ENCODE assay signal across 11 cellular contexts in genomic region chr20:4593149-4593525, GRCh38.
DNase-seq lines count a peak whose midpoint lies in the region; ATAC-seq and TF ChIP-seq lines count a peak whose summit lies in the region.
"Had no signal": no experiment of that assay in that cellular context is flagged by ENCODE, and none has a peak within 500 bp of the region (broad histone marks: within the 10 kb centered on the region; RNA-seq: fewer than 3 reads in every experiment).

No MANE protein-coding gene starts in this region.

- CTCF ChIA-PET in A673 (lab: Charles Lee) = interaction anchor here (0.6 kb wide), 1 partner anchor 668 kb away, joined by 3 read pairs; no protein-coding TSS in a partner anchor
- CTCF ChIA-PET in CD8-positive, alpha-beta memory T cell (lab: Charles Lee) = interaction anchor here (0.8 to 1.9 kb wide), 4 partner anchors 9 to 481 kb away, joined by 3 to 7 read pairs (median 6); no protein-coding TSS in a partner anchor
- CTCF ChIA-PET in activated CD8-positive, alpha-beta T cell treated with anti-CD3 and anti-CD28 coated beads, Interleukin-2, amount 10 ng/mL, durations not matched to agents 7 days and 5 days (lab: Charles Lee) = interaction anchor here (0.7 to 2.1 kb wide), 4 partner anchors 13 to 486 kb away, joined by 3 to 7 read pairs (median 5); no protein-coding TSS in a partner anchor
- CTCF ChIA-PET in naive thymus-derived CD4-positive, alpha-beta T cell (lab: Charles Lee) = interaction anchor here (2.3 kb wide), 1 partner anchor 12 kb away, joined by 6 read pairs; no protein-coding TSS in a partner anchor

- peak overlapping the region in 6 of 7 donors; percentile 69 to 86 (median 74) for H3K4me3 Mint-ChIP-seq in CD8-positive, alpha-beta memory T cell
- peak overlapping the region; percentile 66 for H3K4me3 Mint-ChIP-seq in activated CD8-positive, alpha-beta T cell treated with anti-CD3 and anti-CD28 coated beads, Interleukin-2, amount 10 ng/mL, durations not matched to agents 7 days and 5 days
- peak overlapping the region; percentile 54 to 83 (median 70) for H3K4me3 Mint-ChIP-seq in naive thymus-derived CD4-positive, alpha-beta T cell

- DNase-seq in A673 (ENCODE audit: low spot score) (no peak), sigmoid colon (no peak), DMS53 (lab: John Stamatoyannopoulos, UW) (no peak)
- DNase-seq in CD8-positive, alpha-beta memory T cell = no peak
- no peak for DNase-seq in activated CD8-positive, alpha-beta T cell treated with anti-CD3 and anti-CD28 coated beads, Interleukin-2, amount 10 ng/mL, durations not matched to agents 7 days and 5 days
- no peak for DNase-seq in naive thymus-derived CD4-positive, alpha-beta T cell
- DNase-seq in effector CD8-positive, alpha-beta T cell (lab: John Stamatoyannopoulos, UW) = no peak
- DNase-seq: NCI-H2029 treated with DMSO at 0.1 percent for 48 hours had no signal

- ATAC-seq in activated CD8-positive, alpha-beta T cell treated with anti-CD3 and anti-CD28 coated beads, Interleukin-2, amount 10 ng/mL, durations not matched to agents 7 days and 5 days = no peak
- no peak for ATAC-seq in naive thymus-derived CD4-positive, alpha-beta T cell
- no peak for ATAC-seq in GM21529 (IDR thresholded peaks at IDR 0.05; ENCODE audit: unreplicated experiment)

- TF ChIP-seq CTCF in A673 (conservative IDR thresholded peaks at IDR 0.05; ENCODE audit: low read depth, low read length) (no peak), sigmoid colon (IDR thresholded peaks at IDR 0.05) (no peak)

- H3K4me1 Mint-ChIP-seq in CD8-positive, alpha-beta memory T cell = peaks cover 5 to 16% (median 7%) of the 10 kb centered on the region in 3 donors
- peaks cover 13% of the 10 kb centered on the region for H3K4me1 Mint-ChIP-seq in activated CD8-positive, alpha-beta T cell treated with anti-CD3 and anti-CD28 coated beads, Interleukin-2, amount 10 ng/mL, durations not matched to agents 7 days and 5 days (ENCODE audit: low read depth)
- H3K4me1 Mint-ChIP-seq in naive thymus-derived CD4-positive, alpha-beta T cell = peaks cover 6 to 17% (median 8%) of the 10 kb centered on the region in 7 donors

- H3K27me3 ChIP-seq in A673 (replicated peaks; ENCODE audit: insufficient read depth, low read depth, low read length, poor library complexity) = no peaks in the 10 kb centered on the region
- no peaks in the 10 kb centered on the region for H3K27me3 ChIP-seq in CD8-positive, alpha-beta memory T cell (ENCODE audit: insufficient read depth, low read length, poor library complexity, severe bottlenecking)
- no peaks in the 10 kb centered on the region for H3K27me3 ChIP-seq in naive thymus-derived CD4-positive, alpha-beta T cell (ENCODE audit: control insufficient read depth in 2 of 2, insufficient read depth in 2 of 2, low read length in 2 of 2)
- H3K27me3 ChIP-seq in sigmoid colon = no peaks in the 10 kb centered on the region
- H3K27me3 ChIP-seq: dorsolateral prefrontal cortex had no signal

- no peak overlapping the region for H3K4me3 ChIP-seq in A673 (ENCODE audit: low read depth, low read length, poor library complexity, severe bottlenecking)
- no peak overlapping the region for H3K4me3 ChIP-seq in CD8-positive, alpha-beta memory T cell (ENCODE audit: low read length)
- H3K4me3 ChIP-seq in naive thymus-derived CD4-positive, alpha-beta T cell (ENCODE audit: low read length) = peak overlapping the region; percentile 56
- H3K4me3 ChIP-seq in sigmoid colon = no peak overlapping the region
- H3K4me3 ChIP-seq: mucosa of descending colon had no signal

- TF ChIP-seq EP300 in sigmoid colon (IDR thresholded peaks at IDR 0.05) = no peak

- POLR2A ChIA-PET in A673 (lab: Charles Lee; ENCODE audit: low non-redundant PET) = no interaction called here
- POLR2A ChIA-PET in CD8-positive, alpha-beta memory T cell (lab: Charles Lee) = no interaction called here
- POLR2A ChIA-PET in activated CD8-positive, alpha-beta T cell treated with anti-CD3 and anti-CD28 coated beads, Interleukin-2, amount 10 ng/mL, durations not matched to agents 7 days and 5 days (lab: Charles Lee) = no interaction called here
- POLR2A ChIA-PET in naive thymus-derived CD4-positive, alpha-beta T cell (lab: Charles Lee) = no interaction called here

- intact Hi-C loops in A673 (cut with micrococcal nuclease; ENCODE audit: unreplicated experiment) (loop anchor here (2.0 to 5.0 kb wide), 3 partner anchors 110 to 484 kb away; no protein-coding TSS in a partner anchor), sigmoid colon (cut with DNase I) (loop anchor here (10.0 kb wide), 1 partner anchor 488 kb away; no protein-coding TSS in a partner anchor)
- intact Hi-C loops in naive thymus-derived CD4-positive, alpha-beta T cell (cut with micrococcal nuclease) = no loop called here

- no peaks in the 10 kb centered on the region for H3K9me3 Mint-ChIP-seq in CD8-positive, alpha-beta memory T cell
- H3K9me3 Mint-ChIP-seq in activated CD8-positive, alpha-beta T cell treated with anti-CD3 and anti-CD28 coated beads, Interleukin-2, amount 10 ng/mL, durations not matched to agents 7 days and 5 days (ENCODE audit: insufficient read depth) = no peaks in the 10 kb centered on the region
- no peaks in the 10 kb centered on the region for H3K9me3 Mint-ChIP-seq in naive thymus-derived CD4-positive, alpha-beta T cell

- BruUV-seq in A673 (replicated peaks; lab: Mats Ljungman, UMichigan) = no TSS peak

- H3K36me3 ChIP-seq in A673 (ENCODE audit: insufficient read depth, low read length, poor library complexity, severe bottlenecking) = no peaks in the 10 kb centered on the region
- no peaks in the 10 kb centered on the region for H3K36me3 ChIP-seq in CD8-positive, alpha-beta memory T cell (ENCODE audit: insufficient read depth, low read length)
- no peaks in the 10 kb centered on the region for H3K36me3 ChIP-seq in naive thymus-derived CD4-positive, alpha-beta T cell (ENCODE audit: control insufficient read depth in 2 of 3, insufficient read depth in 3 of 3, low read length in 3 of 3)
- no peaks in the 10 kb centered on the region for H3K36me3 ChIP-seq in sigmoid colon

- no peaks in the 10 kb centered on the region for H3K36me3 Mint-ChIP-seq in CD8-positive, alpha-beta memory T cell
- no peaks in the 10 kb centered on the region for H3K36me3 Mint-ChIP-seq in activated CD8-positive, alpha-beta T cell treated with anti-CD3 and anti-CD28 coated beads, Interleukin-2, amount 10 ng/mL, durations not matched to agents 7 days and 5 days (ENCODE audit: low read depth)
- no peaks in the 10 kb centered on the region for H3K36me3 Mint-ChIP-seq in naive thymus-derived CD4-positive, alpha-beta T cell

- peaks cover 19 to 48% of the 10 kb centered on the region in 2 donors for H3K27me3 Mint-ChIP-seq in CD8-positive, alpha-beta memory T cell
- peaks cover 29% of the 10 kb centered on the region for H3K27me3 Mint-ChIP-seq in activated CD8-positive, alpha-beta T cell treated with anti-CD3 and anti-CD28 coated beads, Interleukin-2, amount 10 ng/mL, durations not matched to agents 7 days and 5 days (ENCODE audit: low read depth)
- peaks cover 10 to 35% (median 20%) of the 10 kb centered on the region in 5 donors for H3K27me3 Mint-ChIP-seq in naive thymus-derived CD4-positive, alpha-beta T cell

- H3K9me3 ChIP-seq in A673 (ENCODE audit: low read depth, low read length, poor library complexity, severe bottlenecking) (no peaks in the 10 kb centered on the region), sigmoid colon (no peaks in the 10 kb centered on the region)
- H3K9me3 ChIP-seq in CD8-positive, alpha-beta memory T cell (ENCODE audit: low read length) = no peaks in the 10 kb centered on the region
- no peaks in the 10 kb centered on the region for H3K9me3 ChIP-seq in naive thymus-derived CD4-positive, alpha-beta T cell (ENCODE audit: control insufficient read depth in 2 of 3, low read length in 3 of 3)
- H3K9me3 ChIP-seq: mucosa of descending colon had no signal

- H3K27ac ChIP-seq in A673 (ENCODE audit: low read depth, low read length, poor library complexity, severe bottlenecking) (peak overlapping the region; percentile 85), sigmoid colon (no peak overlapping the region)
- H3K27ac ChIP-seq in CD8-positive, alpha-beta memory T cell (ENCODE audit: low read depth, low read length) = no peak overlapping the region
- H3K27ac ChIP-seq in naive thymus-derived CD4-positive, alpha-beta T cell (ENCODE audit: low read depth, low read length) = no peak overlapping the region
- H3K27ac ChIP-seq: dorsolateral prefrontal cortex had no signal

- H3K27ac Mint-ChIP-seq in CD8-positive, alpha-beta memory T cell = no peak overlapping the region
- H3K27ac Mint-ChIP-seq in activated CD8-positive, alpha-beta T cell treated with anti-CD3 and anti-CD28 coated beads, Interleukin-2, amount 10 ng/mL, durations not matched to agents 7 days and 5 days = peak overlapping the region; percentile 20
- H3K27ac Mint-ChIP-seq in naive thymus-derived CD4-positive, alpha-beta T cell = peak overlapping the region in 2 of 9 donors; percentile 7 to 38

- no peak for TF ChIP-seq POLR2A in sigmoid colon (IDR thresholded peaks at IDR 0.05)

- H3K4me1 ChIP-seq in A673 (ENCODE audit: insufficient read depth, low read length, poor library complexity, severe bottlenecking) (peaks cover 36% of the 10 kb centered on the region), sigmoid colon (peaks cover 0 to 26% (median 22%) of the 10 kb centered on the region in 4 donors)
- H3K4me1 ChIP-seq in CD8-positive, alpha-beta memory T cell (ENCODE audit: insufficient read depth, low read length) = peaks cover 8% of the 10 kb centered on the region
- peaks cover 7 to 8% of the 10 kb centered on the region in 2 donors for H3K4me1 ChIP-seq in naive thymus-derived CD4-positive, alpha-beta T cell (ENCODE audit: control insufficient read depth in 2 of 2, insufficient read depth in 2 of 2, low read length in 2 of 2)

- WGBS in sigmoid colon, 2 donors = 38 to 69% methylated on average over 9 of the region's 9 CpGs

Comparison
In these comparisons a context has a peak if more than half of its experiments do, and no peak if none do; other contexts are left out.
1. intact Hi-C loops: an anchor here in A673 (2.0 to 5.0 kb wide) and sigmoid colon (10.0 kb wide); none called in naive thymus-derived CD4-positive, alpha-beta T cell.